In genomic region chr2:180980185-180980942, GRCh38 we compare ENCODE assay signal across 8 cellular contexts. TPM values are rescaled to one million over a fixed set of nuclear protein-coding genes. Genes with fewer than 3 reads are reported as not detected.
A peak's percentile ranks its signal among the peaks of the same experiment; 100 is the strongest.
DNase-seq lines count a peak whose midpoint lies in the region; ATAC-seq and TF ChIP-seq lines count a peak whose summit lies in the region.

UBE2E3 (plus strand) TSS chr2:180980605; CDS start chr2:180982043, 1,438 bp downstream.

- H3K27me3 Mint-ChIP-seq in memory B cell, result no peaks in the 10 kb centered on the region

- DNase-seq in BJ (ENCODE audit: low read depth), result no peak
- DNase-seq in NCI-H774 (lab: John Stamatoyannopoulos, UW), result peak; percentile 87
- peak; percentile 54 to 69 (median 64) for DNase-seq in effector memory CD4-positive, alpha-beta T cell
- peak; percentile 83 to 84 for DNase-seq in memory B cell (ENCODE audit: low spot score in 2 of 2)
- DNase-seq in stimulated activated CD8-positive, alpha-beta memory T cell treated with anti-CD3 and anti-CD28 coated beads, Interleukin-12 subunit alpha, Interleukin-12 subunit beta, amount 100 ng/mL, for 24 hours (ENCODE audit: extremely low read depth), result peak; percentile 47

- peak within 1 kb of the TSS; percentile 92 for H3K27ac Mint-ChIP-seq in memory B cell

- H3K4me3 Mint-ChIP-seq in memory B cell, result peak within 1 kb of the TSS; percentile 96

- no peaks in the 10 kb centered on the region for H3K9me3 ChIP-seq in effector memory CD4-positive, alpha-beta T cell (ENCODE audit: control insufficient read depth, low read length)

- no peaks in the 10 kb centered on the region for H3K4me1 ChIP-seq in effector memory CD4-positive, alpha-beta T cell (ENCODE audit: control insufficient read depth, insufficient read depth, low read length, poor library complexity, severe bottlenecking)

- POLR2A ChIA-PET in BJ (lab: Charles Lee), result interaction anchor here (0.6 kb wide), 1 partner anchor 441 kb away, joined by 7 read pairs; no protein-coding TSS in a partner anchor
- POLR2A ChIA-PET in activated CD8-positive, alpha-beta memory T cell treated with anti-CD3 and anti-CD28 coated beads for 36 hours (lab: Charles Lee), result interaction anchor here (0.6 to 2.6 kb wide), 2 partner anchors 57 to 72 kb away, joined by 3 to 10 read pairs; no protein-coding TSS in a partner anchor

- H3K4me1 Mint-ChIP-seq in memory B cell, result peaks cover 13% of the 10 kb centered on the region

- no peaks in the 10 kb centered on the region for H3K27me3 ChIP-seq in BJ (ENCODE audit: control insufficient read depth, insufficient read depth, low read length)
- H3K27me3 ChIP-seq in effector memory CD4-positive, alpha-beta T cell (replicated peaks; ENCODE audit: control insufficient read depth, insufficient read depth, low read length, poor library complexity, severe bottlenecking), result no peaks in the 10 kb centered on the region

- peak within 1 kb of the TSS; percentile 60 for H3K27ac ChIP-seq in effector memory CD4-positive, alpha-beta T cell (ENCODE audit: insufficient read depth, low read length, poor library complexity, severe bottlenecking)

- no peaks in the 10 kb centered on the region for H3K9me3 Mint-ChIP-seq in memory B cell

- peak within 1 kb of the TSS; percentile 76 for H3K4me3 ChIP-seq in BJ (ENCODE audit: low read depth, low read length)
- peak within 1 kb of the TSS; percentile 65 for H3K4me3 ChIP-seq in effector memory CD4-positive, alpha-beta T cell (ENCODE audit: insufficient read depth, low read depth, low read length, poor library complexity, severe bottlenecking)

- CTCF ChIA-PET in BJ (lab: Yijun Ruan, JAX), result interaction anchor here (0.7 to 4.4 kb wide), 17 partner anchors 10 to 856 kb away, joined by 3 to 23 read pairs (median 3); no protein-coding TSS in a partner anchor
- CTCF ChIA-PET in activated CD8-positive, alpha-beta memory T cell treated with anti-CD3 and anti-CD28 coated beads for 36 hours (lab: Charles Lee), result interaction anchor here (0.8 to 1.6 kb wide), 7 partner anchors 10 to 922 kb away, joined by 3 to 5 read pairs (median 3); no protein-coding TSS in a partner anchor

- no peaks in the 10 kb centered on the region for H3K36me3 ChIP-seq in BJ (ENCODE audit: control insufficient read depth, insufficient read depth, low read length)
- no peaks in the 10 kb centered on the region for H3K36me3 ChIP-seq in effector memory CD4-positive, alpha-beta T cell (ENCODE audit: control insufficient read depth, insufficient read depth, low read length)

- peaks cover 3% of the 10 kb centered on the region for H3K36me3 Mint-ChIP-seq in memory B cell

- ATAC-seq in GM19025 (IDR thresholded peaks at IDR 0.05; ENCODE audit: low read depth, unreplicated experiment) (peak; percentile 72), HG03280 (IDR thresholded peaks at IDR 0.05; ENCODE audit: unreplicated experiment) (peak; percentile 74), memory B cell (ENCODE audit: low read depth) (peak; percentile 69)

- peak; percentile 77 for TF ChIP-seq CTCF in BJ (IDR thresholded peaks at IDR 0.05; ENCODE audit: insufficient read depth, low read depth, low read length)

RNA-seq across cellular contexts. Expression of gene UBE2E3, which starts in this region (rescaled TPM):
- polyA plus RNA-seq in BJ (2011; rRNA removed), result 58.8 and 105 TPM in 2 replicates
- polyA minus RNA-seq in BJ (2011; rRNA and poly(A)+ RNA removed), result 21.6 and 31.9 TPM in 2 replicates
- total RNA-seq in activated CD8-positive, alpha-beta memory T cell treated with anti-CD3 and anti-CD28 coated beads for 36 hours, result 10 to 100 TPM; 34.6 to 38.8 TPM
